In genomic region chr2:241315183-241315878, GRCh38 we compare ENCODE assay signal across 8 cellular contexts. TPM values are rescaled to one million over a fixed set of nuclear protein-coding genes. Genes with fewer than 3 reads are reported as not detected.
DNase-seq lines count a peak whose midpoint lies in the region; ATAC-seq and TF ChIP-seq lines count a peak whose summit lies in the region.

HDLBP (minus strand) TSS chr2:241315672; CDS start chr2:241266869, 48,803 bp downstream.

- POLR2A ChIA-PET in BJ (lab: Charles Lee) = no interaction called here

- H3K27ac Mint-ChIP-seq in activated CD4-positive, alpha-beta T cell treated with anti-CD3 and anti-CD28 coated beads, Interleukin-2, amount 10 ng/mL, durations not matched to agents 24 days and 14 days = peak within 1 kb of the TSS; percentile 100

- H3K4me3 ChIP-seq in BJ (ENCODE audit: low read depth, low read length) = peak within 1 kb of the TSS; percentile 89
- peak within 1 kb of the TSS; percentile 86 for H3K4me3 ChIP-seq in coronary artery

- DNase-seq in BJ (ENCODE audit: low read depth) (peak; percentile 89), NCI-H526 (lab: John Stamatoyannopoulos, UW) (peak; percentile 96 to 100), coronary artery (ENCODE audit: low spot score) (peak; percentile 100), left kidney (ENCODE audit: low read depth, low spot score) (peak; percentile 100)
- peak; percentile 100 for DNase-seq in activated CD4-positive, alpha-beta T cell treated with anti-CD3 and anti-CD28 coated beads, Interleukin-2, amount 10 ng/mL, durations not matched to agents 24 days and 14 days
- peak; percentile 100 for DNase-seq in stimulated activated CD4-positive, alpha-beta T cell treated with anti-CD3 and anti-CD28 coated beads, Interleukin-2, amount 100 ng/mL, for 24 hours

- peak; percentile 75 for ATAC-seq in GM19324 (IDR thresholded peaks at IDR 0.05; ENCODE audit: low FRiP score, unreplicated experiment)
- peak; percentile 50 for ATAC-seq in HG03469 (IDR thresholded peaks at IDR 0.05; ENCODE audit: unreplicated experiment)

- H3K36me3 ChIP-seq in BJ (ENCODE audit: control insufficient read depth, insufficient read depth, low read length) = no peaks in the 10 kb centered on the region

- TF ChIP-seq CTCF in BJ (IDR thresholded peaks at IDR 0.05; ENCODE audit: insufficient read depth, low read depth, low read length) (peak; percentile 32), coronary artery (IDR thresholded peaks at IDR 0.05) (no peak)

- H3K9me3 Mint-ChIP-seq in activated CD4-positive, alpha-beta T cell treated with anti-CD3 and anti-CD28 coated beads, Interleukin-2, amount 10 ng/mL, durations not matched to agents 24 days and 14 days = no peaks in the 10 kb centered on the region

- H3K4me1 Mint-ChIP-seq in activated CD4-positive, alpha-beta T cell treated with anti-CD3 and anti-CD28 coated beads, Interleukin-2, amount 10 ng/mL, durations not matched to agents 24 days and 14 days = peaks cover 53% of the 10 kb centered on the region

- no peaks in the 10 kb centered on the region for H3K27me3 ChIP-seq in BJ (ENCODE audit: control insufficient read depth, insufficient read depth, low read length)

- no peaks in the 10 kb centered on the region for H3K27me3 Mint-ChIP-seq in activated CD4-positive, alpha-beta T cell treated with anti-CD3 and anti-CD28 coated beads, Interleukin-2, amount 10 ng/mL, durations not matched to agents 24 days and 14 days

- peak within 1 kb of the TSS; percentile 100 for H3K4me3 Mint-ChIP-seq in activated CD4-positive, alpha-beta T cell treated with anti-CD3 and anti-CD28 coated beads, Interleukin-2, amount 10 ng/mL, durations not matched to agents 24 days and 14 days

- H3K36me3 Mint-ChIP-seq in activated CD4-positive, alpha-beta T cell treated with anti-CD3 and anti-CD28 coated beads, Interleukin-2, amount 10 ng/mL, durations not matched to agents 24 days and 14 days (ENCODE audit: low read depth) = peaks cover 37% of the 10 kb centered on the region

- H3K27ac ChIP-seq in coronary artery = peak within 1 kb of the TSS; percentile 90 to 96

- intact Hi-C loops in activated CD4-positive, alpha-beta T cell treated with anti-CD3 and anti-CD28 coated beads, Interleukin-2, amount 10 ng/mL, durations not matched to agents 24 days and 14 days (cut with micrococcal nuclease) = loop anchor here (1.0 to 10.0 kb wide), 10 partner anchors 41 to 691 kb away; partner anchors contain the start of genes ATG4B, DTYMK, FARP2 and GPR35

- CTCF ChIA-PET in BJ (lab: Yijun Ruan, JAX) = interaction anchor here (0.6 to 2.2 kb wide), 3 partner anchors 12 to 515 kb away, joined by 4 to 6 read pairs (median 5); no protein-coding TSS in a partner anchor

RNA-seq across cellular contexts. Expression of gene HDLBP, which starts in this region (rescaled TPM):
- 738 and 948 TPM in 2 replicates for polyA plus RNA-seq in BJ (2011; rRNA removed)
- polyA minus RNA-seq in BJ (2011; rRNA and poly(A)+ RNA removed) = 1,169 and 1,682 TPM in 2 replicates
- 266 and 270 TPM in 2 replicates for total RNA-seq in activated CD4-positive, alpha-beta T cell treated with anti-CD3 and anti-CD28 coated beads, Interleukin-2, amount 10 ng/mL, durations not matched to agents 24 days and 14 days

Comparison
In these comparisons a context has a peak if more than half of its experiments do, and no peak if none do; other contexts are left out.
1. Peak in every context shown above with its lines: DNase-seq, ATAC-seq, H3K4me3 ChIP-seq and H3K27ac ChIP-seq.